In genomic region chr11:65051389-65051858, GRCh38 we compare ENCODE assay signal across 19 cellular contexts. TPM values are rescaled to one million over a fixed set of nuclear protein-coding genes. Genes with fewer than 3 reads are reported as not detected.
DNase-seq lines count a peak whose midpoint lies in the region; ATAC-seq, FAIRE-seq and TF ChIP-seq lines count a peak whose summit lies in the region.
"Had no signal": no experiment of that assay in that cellular context is flagged by ENCODE, and none has a peak within 500 bp of the region (broad histone marks: within the 10 kb centered on the region; RNA-seq: fewer than 3 reads in every experiment).

No MANE protein-coding gene starts in this region.

- peak; percentile 24 for DNase-seq in activated CD4-positive, alpha-beta memory T cell treated with anti-CD3 and anti-CD28 coated beads for 36 hours
- DNase-seq in activated CD4-positive, alpha-beta memory T cell treated with anti-CD3 and anti-CD28 coated beads, Interleukin-2, amount 10 ng/mL, durations not matched to agents 7 days and 5 days = no peak
- DNase-seq in GM12865 (ENCODE audit: low read depth) = peak; percentile 59
- no peak for DNase-seq in MM.1S
- DNase-seq in K562 (ENCODE audit: extremely low read depth in 1 of 4, low spot score in 3 of 4) = no peak
- DNase-seq in SK-N-SH = no peak
- no peak for DNase-seq in HUDEP-2 (lab: John Stamatoyannopoulos, UW; ENCODE audit: unreplicated experiment in 76 of 76)
- DNase-seq: ACHN; CD4-positive, CD25-positive, alpha-beta regulatory T cell; HFFc6 had no signal

- H3K27ac Mint-ChIP-seq in activated CD4-positive, alpha-beta memory T cell treated with anti-CD3 and anti-CD28 coated beads for 36 hours = no peak overlapping the region
- H3K27ac Mint-ChIP-seq in activated CD4-positive, alpha-beta memory T cell treated with anti-CD3 and anti-CD28 coated beads, Interleukin-2, amount 10 ng/mL, durations not matched to agents 7 days and 5 days = no peak overlapping the region
- H3K27ac Mint-ChIP-seq: CD4-positive, CD25-positive, alpha-beta regulatory T cell; HFFc6 had no signal

- H3K9me3 Mint-ChIP-seq in activated CD4-positive, alpha-beta memory T cell treated with anti-CD3 and anti-CD28 coated beads for 36 hours = no peaks in the 10 kb centered on the region
- H3K9me3 Mint-ChIP-seq in activated CD4-positive, alpha-beta memory T cell treated with anti-CD3 and anti-CD28 coated beads, Interleukin-2, amount 10 ng/mL, durations not matched to agents 7 days and 5 days = no peaks in the 10 kb centered on the region
- H3K9me3 Mint-ChIP-seq: CD4-positive, CD25-positive, alpha-beta regulatory T cell; HFFc6 had no signal

- TF ChIP-seq EP300 in K562 (IDR thresholded peaks at IDR 0.05; ENCODE audit: low read length) (no peak), SK-N-SH (IDR thresholded peaks at IDR 0.05; ENCODE audit: borderline replicate concordance in 1 of 2, low read depth in 1 of 2, low read length in 1 of 2) (no peak)

- in situ Hi-C loops in K562 (cut with MboI) = no loop called here

- H3K4me2 ChIP-seq in MM.1S (ENCODE audit: low read depth, low read length) (peak overlapping the region; percentile 41; the same call in 1 of the 2 replicates), K562 (ENCODE audit: insufficient read depth, low read length) (no peak overlapping the region), SK-N-SH (no peak overlapping the region)
- H3K4me2 ChIP-seq: BLaER1 treated with 17β-estradiol and CSF1 and Interleukin-3, amounts not matched to agents 10 nM and 100 nM had no signal

- no peak; the same call in 2 of the 3 replicates for ATAC-seq in K562
- no peak for ATAC-seq in GM18861 (IDR thresholded peaks at IDR 0.05; ENCODE audit: unreplicated experiment)

- TF ChIP-seq RAD21 in K562 (CRISPR knock-in tag; conservative IDR thresholded peaks at IDR 0.05 in 1 of 2, IDR thresholded peaks at IDR 0.05 in 1 of 2) = no peak
- no peak for TF ChIP-seq RAD21 in SK-N-SH (IDR thresholded peaks at IDR 0.05; ENCODE audit: low read length)

- H3K9ac ChIP-seq in MM.1S (ENCODE audit: low read length) = no peak overlapping the region
- H3K9ac ChIP-seq in K562 (ENCODE audit: insufficient read depth in 1 of 2, low read depth in 2 of 2, low read length in 2 of 2) = no peak overlapping the region
- H3K9ac ChIP-seq in SK-N-SH = no peak overlapping the region
- H3K9ac ChIP-seq: BLaER1 treated with 17β-estradiol and CSF1 and Interleukin-3, amounts not matched to agents 10 nM and 100 nM had no signal

- FAIRE-seq in K562 (lab: Jason Lieb, UNC) = peak; percentile 58
- FAIRE-seq: GM12892, GM19239, H1, HTR-8/SVneo had no signal

- H3K4me3 ChIP-seq in GM12865 (ENCODE audit: low read depth, low read length) (no peak overlapping the region), MM.1S (ENCODE audit: low read length) (no peak overlapping the region), K562 (no peak overlapping the region), SK-N-SH (ENCODE audit: low read depth in 2 of 2, low read length in 1 of 2) (no peak overlapping the region)
- H3K4me3 ChIP-seq: BLaER1 treated with 17β-estradiol and CSF1 and Interleukin-3, amounts not matched to agents 10 nM and 100 nM; HAP-1 had no signal

- H3K4me3 Mint-ChIP-seq in activated CD4-positive, alpha-beta memory T cell treated with anti-CD3 and anti-CD28 coated beads for 36 hours = no peak overlapping the region
- no peak overlapping the region for H3K4me3 Mint-ChIP-seq in activated CD4-positive, alpha-beta memory T cell treated with anti-CD3 and anti-CD28 coated beads, Interleukin-2, amount 10 ng/mL, durations not matched to agents 7 days and 5 days
- H3K4me3 Mint-ChIP-seq: CD4-positive, CD25-positive, alpha-beta regulatory T cell; HFFc6 had no signal

- no peaks in the 10 kb centered on the region for H3K9me1 ChIP-seq in K562 (ENCODE audit: control insufficient read depth, insufficient read depth, low read length)

- no peaks in the 10 kb centered on the region for H3K36me3 Mint-ChIP-seq in activated CD4-positive, alpha-beta memory T cell treated with anti-CD3 and anti-CD28 coated beads for 36 hours
- H3K36me3 Mint-ChIP-seq in activated CD4-positive, alpha-beta memory T cell treated with anti-CD3 and anti-CD28 coated beads, Interleukin-2, amount 10 ng/mL, durations not matched to agents 7 days and 5 days (ENCODE audit: low read depth) = peaks cover 4% of the 10 kb centered on the region
- H3K36me3 Mint-ChIP-seq: CD4-positive, CD25-positive, alpha-beta regulatory T cell had no signal

- H3K79me2 ChIP-seq in MM.1S (ENCODE audit: low read length) (no peaks in the 10 kb centered on the region), K562 (ENCODE audit: control insufficient read depth, insufficient read depth, low read length) (no peaks in the 10 kb centered on the region), SK-N-SH (ENCODE audit: insufficient read depth) (no peaks in the 10 kb centered on the region)

- no peaks in the 10 kb centered on the region for H4K20me1 ChIP-seq in MM.1S (ENCODE audit: insufficient read depth, low read length)
- H4K20me1 ChIP-seq in K562 (replicated peaks; ENCODE audit: control insufficient read depth, insufficient read depth, low read length) = no peaks in the 10 kb centered on the region
- no peaks in the 10 kb centered on the region for H4K20me1 ChIP-seq in SK-N-SH (ENCODE audit: insufficient read depth)

- H2AFZ ChIP-seq in MM.1S (ENCODE audit: low read length) (no peak overlapping the region), K562 (ENCODE audit: low read depth, low read length) (peak overlapping the region; percentile 42; the same call in 1 of the 2 replicates), SK-N-SH (ENCODE audit: low read depth) (no peak overlapping the region)

- TF ChIP-seq CTCF in GM12865 (IDR thresholded peaks at IDR 0.05; ENCODE audit: insufficient read depth, low read depth, low read length, missing control alignments) = no peak
- no peak for TF ChIP-seq CTCF in MM.1S (IDR thresholded peaks at IDR 0.05; ENCODE audit: low read length)
- TF ChIP-seq CTCF in K562 (IDR thresholded peaks at IDR 0.05 in 2 of 3, conservative IDR thresholded peaks at IDR 0.05 in 1 of 3; ENCODE audit: insufficient read depth in 2 of 3, low read depth in 1 of 3, low read length in 3 of 3) = no peak
- no peak for TF ChIP-seq CTCF in SK-N-SH (IDR thresholded peaks at IDR 0.05)

- no peaks in the 10 kb centered on the region for H3K27me3 Mint-ChIP-seq in activated CD4-positive, alpha-beta memory T cell treated with anti-CD3 and anti-CD28 coated beads for 36 hours
- H3K27me3 Mint-ChIP-seq in activated CD4-positive, alpha-beta memory T cell treated with anti-CD3 and anti-CD28 coated beads, Interleukin-2, amount 10 ng/mL, durations not matched to agents 7 days and 5 days = no peaks in the 10 kb centered on the region

- 33% methylated on average over 9 of the region's 9 CpGs for WGBS in K562 (ENCODE audit: insufficient coverage, low coverage, missing lambda C conversion rate)
- 86% methylated on average over 9 of the region's 9 CpGs for WGBS in SK-N-SH (ENCODE audit: low lambda C conversion rate)

- intact Hi-C loops in activated CD4-positive, alpha-beta memory T cell treated with anti-CD3 and anti-CD28 coated beads for 36 hours (cut with micrococcal nuclease) = no loop called here
- intact Hi-C loops in K562 (cut with micrococcal nuclease) = no loop called here

- H3K4me1 ChIP-seq in MM.1S (ENCODE audit: low read length) = peaks cover 22% of the 10 kb centered on the region
- peaks cover 0 to 28% of the 10 kb centered on the region in 2 experiments; a peak in 2 of 5 replicates for H3K4me1 ChIP-seq in K562 (replicated peaks in 1 of 2; ENCODE audit: control insufficient read depth in 2 of 2, insufficient read depth in 2 of 2, low read length in 2 of 2)
- H3K4me1 ChIP-seq in SK-N-SH (ENCODE audit: control insufficient read depth in 1 of 2, insufficient read depth in 2 of 2, low read depth in 1 of 2, low read length in 1 of 2) = no peaks in the 10 kb centered on the region
- H3K4me1 ChIP-seq: HAP-1 had no signal

- H3K9me2 ChIP-seq in MM.1S (replicated peaks; ENCODE audit: insufficient read depth, low read length) (no peaks in the 10 kb centered on the region), SK-N-SH (no peaks in the 10 kb centered on the region)

- H3K4me1 Mint-ChIP-seq in activated CD4-positive, alpha-beta memory T cell treated with anti-CD3 and anti-CD28 coated beads for 36 hours (ENCODE audit: low read depth) = peaks cover 26% of the 10 kb centered on the region
- peaks cover 35% of the 10 kb centered on the region for H3K4me1 Mint-ChIP-seq in activated CD4-positive, alpha-beta memory T cell treated with anti-CD3 and anti-CD28 coated beads, Interleukin-2, amount 10 ng/mL, durations not matched to agents 7 days and 5 days

- POLR2A ChIA-PET in activated CD4-positive, alpha-beta memory T cell treated with anti-CD3 and anti-CD28 coated beads for 36 hours (lab: Charles Lee) = no interaction called here
- POLR2A ChIA-PET in activated CD4-positive, alpha-beta memory T cell treated with anti-CD3 and anti-CD28 coated beads, Interleukin-2, amount 10 ng/mL, durations not matched to agents 7 days and 5 days (lab: Charles Lee) = no interaction called here
- POLR2A ChIA-PET in K562 (lab: Yijun Ruan, JAX) = interaction anchor here (0.9 kb wide), 1 partner anchor 18 kb away, joined by 3 read pairs; no protein-coding TSS in a partner anchor
- POLR2A ChIA-PET in SK-N-SH (lab: Yijun Ruan, JAX) = no interaction called here

- no peaks in the 10 kb centered on the region for H3K27me3 ChIP-seq in MM.1S (replicated peaks; ENCODE audit: insufficient read depth, low read length)
- no peaks in the 10 kb centered on the region; a peak in 2 of 5 replicates for H3K27me3 ChIP-seq in K562 (ENCODE audit: control insufficient read depth in 2 of 2, insufficient read depth in 2 of 2, low read length in 2 of 2)
- no peaks in the 10 kb centered on the region for H3K27me3 ChIP-seq in SK-N-SH (ENCODE audit: insufficient read depth)

- H3K36me3 ChIP-seq in MM.1S (replicated peaks; ENCODE audit: insufficient read depth, low read length) (no peaks in the 10 kb centered on the region), K562 (ENCODE audit: control insufficient read depth, insufficient read depth, low read length) (no peaks in the 10 kb centered on the region), SK-N-SH (replicated peaks in 1 of 2; ENCODE audit: control insufficient read depth in 1 of 2, insufficient read depth in 2 of 2, low read length in 1 of 2) (no peaks in the 10 kb centered on the region)
- H3K36me3 ChIP-seq: HAP-1 had no signal

- H3K9me3 ChIP-seq in MM.1S (replicated peaks; ENCODE audit: insufficient read depth, low read length) = no peaks in the 10 kb centered on the region
- no peaks in the 10 kb centered on the region for H3K9me3 ChIP-seq in K562 (replicated peaks; ENCODE audit: control insufficient read depth, insufficient read depth, low read depth, low read length)
- no peaks in the 10 kb centered on the region for H3K9me3 ChIP-seq in SK-N-SH
- H3K9me3 ChIP-seq: BLaER1 treated with 17β-estradiol and CSF1 and Interleukin-3, amounts not matched to agents 10 nM and 100 nM; HAP-1 had no signal

- TF ChIP-seq POLR2A in K562 (conservative IDR thresholded peaks at IDR 0.05) = 0 out of 2 replicates have a peak, but pooled peaks have one; percentile 20

- CTCF ChIA-PET in activated CD4-positive, alpha-beta memory T cell treated with anti-CD3 and anti-CD28 coated beads for 36 hours (lab: Charles Lee) = interaction anchor here (0.7 kb wide), 1 partner anchor 59 kb away, joined by 3 read pairs; no protein-coding TSS in a partner anchor
- CTCF ChIA-PET in activated CD4-positive, alpha-beta memory T cell treated with anti-CD3 and anti-CD28 coated beads, Interleukin-2, amount 10 ng/mL, durations not matched to agents 7 days and 5 days (lab: Charles Lee) = no interaction called here
- CTCF ChIA-PET in K562 (lab: Yijun Ruan, JAX; ENCODE audit: low intra/inter-chr PET ratio) (no interaction called here), SK-N-SH (lab: Yijun Ruan, JAX) (interaction anchor here (1.6 kb wide), 1 partner anchor 37 kb away, joined by 4 read pairs; the partner anchor contains the start of gene ARL2)

- H3F3A ChIP-seq in MM.1S (ENCODE audit: insufficient read depth, low read length) (peaks cover 13% of the 10 kb centered on the region), SK-N-SH (replicated peaks; ENCODE audit: insufficient read depth) (peaks cover 3% of the 10 kb centered on the region)

- H3K27ac ChIP-seq in MM.1S (ENCODE audit: low read length) (peak overlapping the region; percentile 22; the same call in 1 of the 2 replicates), K562 (ENCODE audit: extremely low read depth, low read depth, low read length) (no peak overlapping the region), SK-N-SH (ENCODE audit: low read depth in 2 of 2, low read length in 1 of 2) (no peak overlapping the region)
- H3K27ac ChIP-seq: BLaER1 treated with 17β-estradiol and CSF1 and Interleukin-3, amounts not matched to agents 10 nM and 100 nM had no signal

- BruUV-seq in K562 (replicated peaks; lab: Mats Ljungman, UMichigan) = no TSS peak

RNA-seq across cellular contexts. Expression of gene NAALADL1, which starts 6.9 kb away (rescaled TPM):
- total RNA-seq in activated CD4-positive, alpha-beta memory T cell treated with anti-CD3 and anti-CD28 coated beads for 36 hours = 10 to 100 TPM; 13.8 to 15.2 TPM
- total RNA-seq in activated CD4-positive, alpha-beta memory T cell treated with anti-CD3 and anti-CD28 coated beads, Interleukin-2, amount 10 ng/mL, durations not matched to agents 7 days and 5 days = 10 to 100 TPM; 13.6 to 16.8 TPM
- total RNA-seq in K562 (2011; cell fraction: chromatin; rRNA removed; ENCODE audit: low replicate concordance) = 0.53 and 3.3 TPM in 2 replicates
- 0.53 and 1.8 TPM in 2 replicates for total RNA-seq in K562 (2011; cell fraction: nucleolus; rRNA removed)
- total RNA-seq in K562 (2011; cell fraction: nucleoplasm; rRNA removed) = 0.73 TPM in 1 of 2 replicates, not detected in the other
- total RNA-seq in K562 (2014; rRNA removed) = 0.16 TPM in 1 of 2 replicates, not detected in the other
- total RNA-seq in K562 (2014; rRNA removed; fragmentation: Illumina TruSeq; extraction: Trizol) = not detected in 2 replicates
- total RNA-seq in K562 (2015; rRNA removed; fragmentation: Illumina TruSeq; extraction: Trizol) = 0.07 TPM in 1 of 2 replicates, not detected in the other
- total RNA-seq in K562 (2021) = 0.22 and 0.38 TPM in 2 replicates
- 0.06 and 0.16 TPM in 2 replicates for polyA plus RNA-seq in K562 (2011; rRNA removed)
- 0.19 and 0.24 TPM in 2 replicates for polyA plus RNA-seq in K562 (2011; cell fraction: cytosol; rRNA removed)
- 1.5 and 2.6 TPM in 2 replicates for polyA plus RNA-seq in K562 (2011; cell fraction: nucleus; rRNA removed)
- 0.40 and 1.3 TPM in 2 replicates for polyA plus RNA-seq in K562 (2012)
- 0.27 and 0.29 TPM in 2 replicates for polyA plus RNA-seq in K562 (2014; fragmentation: Illumina TruSeq; extraction: Trizol)
- polyA plus RNA-seq in K562 (2014; fragmentation: Nextera tagmentation; extraction: Ambion mirVana) = not detected
- polyA plus RNA-seq in K562 (2014; rRNA removed) = 0.07 and 0.72 TPM in 2 replicates
- polyA minus RNA-seq in K562 (2011; rRNA and poly(A)+ RNA removed) = 0.06 TPM in 1 of 2 replicates, not detected in the other
- not detected in 2 replicates for polyA minus RNA-seq in K562 (2011; cell fraction: cytosol; rRNA and poly(A)+ RNA removed)
- polyA minus RNA-seq in K562 (2011; cell fraction: nucleus; rRNA and poly(A)+ RNA removed) = 0.27 TPM in 1 of 2 replicates, not detected in the other
- polyA plus RNA-seq in SK-N-SH (2012; rRNA removed) = not detected in 2 replicates
- not detected in 2 replicates for polyA plus RNA-seq in SK-N-SH (2012; cell fraction: cytosol; rRNA removed)
- polyA plus RNA-seq in SK-N-SH (2012; cell fraction: nucleus; rRNA removed) = 0.02 and 0.04 TPM in 2 replicates
- total RNA-seq: A172, G401, HFFc6 had no signal

RNA-seq across cellular contexts. Expression of gene SAC3D1, which starts 10.4 kb away (rescaled TPM):
- 10 to 100 TPM; 14.2 to 14.7 TPM for total RNA-seq in activated CD4-positive, alpha-beta memory T cell treated with anti-CD3 and anti-CD28 coated beads for 36 hours
- total RNA-seq in activated CD4-positive, alpha-beta memory T cell treated with anti-CD3 and anti-CD28 coated beads, Interleukin-2, amount 10 ng/mL, durations not matched to agents 7 days and 5 days = 10 to 100 TPM; 24.2 to 24.8 TPM
- total RNA-seq in K562 (2011; cell fraction: chromatin; rRNA removed; ENCODE audit: low replicate concordance) = 3.9 and 9.1 TPM in 2 replicates
- total RNA-seq in K562 (2011; cell fraction: nucleolus; rRNA removed) = 11.5 and 16.6 TPM in 2 replicates
- 7.3 and 7.9 TPM in 2 replicates for total RNA-seq in K562 (2011; cell fraction: nucleoplasm; rRNA removed)
- total RNA-seq in K562 (2014; rRNA removed) (21.2 and 27.0 TPM in 2 replicates), K562 (2014; rRNA removed; fragmentation: Illumina TruSeq; extraction: Trizol) (2.4 and 5.1 TPM in 2 replicates), K562 (2015; rRNA removed; fragmentation: Illumina TruSeq; extraction: Trizol) (14.8 and 17.0 TPM in 2 replicates), K562 (2021) (35.2 and 35.7 TPM in 2 replicates)
- polyA plus RNA-seq in K562 (2011; rRNA removed) (5.8 and 7.6 TPM in 2 replicates), K562 (2014; fragmentation: Illumina TruSeq; extraction: Trizol) (4.0 and 9.0 TPM in 2 replicates), K562 (2014; fragmentation: Nextera tagmentation; extraction: Ambion mirVana) (under 1 TPM; 0.20 to 0.80 TPM), K562 (2014; rRNA removed) (23.8 and 25.4 TPM in 2 replicates), SK-N-SH (2012; rRNA removed) (13.1 and 22.5 TPM in 2 replicates)
- polyA plus RNA-seq in K562 (2011; cell fraction: cytosol; rRNA removed) = 13.3 and 46.2 TPM in 2 replicates
- polyA plus RNA-seq in K562 (2011; cell fraction: nucleus; rRNA removed) = 9.3 and 12.1 TPM in 2 replicates
- polyA plus RNA-seq in K562 (2012) = 19.9 and 22.1 TPM in 2 replicates
- polyA minus RNA-seq in K562 (2011; rRNA and poly(A)+ RNA removed) = 5.2 TPM in 2 replicates
- 11.6 and 16.2 TPM in 2 replicates for polyA minus RNA-seq in K562 (2011; cell fraction: cytosol; rRNA and poly(A)+ RNA removed)
- polyA minus RNA-seq in K562 (2011; cell fraction: nucleus; rRNA and poly(A)+ RNA removed) = 2.8 and 4.6 TPM in 2 replicates
- 12.8 and 17.6 TPM in 2 replicates for polyA plus RNA-seq in SK-N-SH (2012; cell fraction: cytosol; rRNA removed)
- 14.0 and 30.2 TPM in 2 replicates for polyA plus RNA-seq in SK-N-SH (2012; cell fraction: nucleus; rRNA removed)

RNA-seq across cellular contexts. Expression of gene SNX15, which starts 24.2 kb away (rescaled TPM):
- total RNA-seq in activated CD4-positive, alpha-beta memory T cell treated with anti-CD3 and anti-CD28 coated beads for 36 hours = 10 to 100 TPM; 15.4 to 15.9 TPM
- 10 to 100 TPM; 24.3 to 24.6 TPM for total RNA-seq in activated CD4-positive, alpha-beta memory T cell treated with anti-CD3 and anti-CD28 coated beads, Interleukin-2, amount 10 ng/mL, durations not matched to agents 7 days and 5 days
- total RNA-seq in K562 (2011; cell fraction: chromatin; rRNA removed; ENCODE audit: low replicate concordance) = 4.7 and 12.8 TPM in 2 replicates
- total RNA-seq in K562 (2011; cell fraction: nucleolus; rRNA removed) = 7.2 and 8.0 TPM in 2 replicates
- 6.2 and 10.2 TPM in 2 replicates for total RNA-seq in K562 (2011; cell fraction: nucleoplasm; rRNA removed)
- 18.3 and 33.3 TPM in 2 replicates for total RNA-seq in K562 (2014; rRNA removed)
- total RNA-seq in K562 (2014; rRNA removed; fragmentation: Illumina TruSeq; extraction: Trizol) = 6.9 and 8.3 TPM in 2 replicates
- total RNA-seq in K562 (2015; rRNA removed; fragmentation: Illumina TruSeq; extraction: Trizol) = 14.9 and 15.2 TPM in 2 replicates
- total RNA-seq in K562 (2021) = 21.3 and 27.8 TPM in 2 replicates
- polyA plus RNA-seq in K562 (2011; rRNA removed) = 4.5 and 13.3 TPM in 2 replicates
- 14.2 and 17.5 TPM in 2 replicates for polyA plus RNA-seq in K562 (2011; cell fraction: cytosol; rRNA removed)
- polyA plus RNA-seq in K562 (2011; cell fraction: nucleus; rRNA removed) = 8.0 and 14.9 TPM in 2 replicates
- polyA plus RNA-seq in K562 (2012) = 20.3 and 31.1 TPM in 2 replicates
- polyA plus RNA-seq in K562 (2014; fragmentation: Illumina TruSeq; extraction: Trizol) = 20.1 and 24.7 TPM in 2 replicates
- polyA plus RNA-seq in K562 (2014; fragmentation: Nextera tagmentation; extraction: Ambion mirVana) = 1 to 10 TPM; 1.8 to 2.8 TPM
- polyA plus RNA-seq in K562 (2014; rRNA removed) = 18.2 and 19.5 TPM in 2 replicates
- 1.9 and 3.4 TPM in 2 replicates for polyA minus RNA-seq in K562 (2011; rRNA and poly(A)+ RNA removed)
- 12.6 and 14.8 TPM in 2 replicates for polyA minus RNA-seq in K562 (2011; cell fraction: cytosol; rRNA and poly(A)+ RNA removed)
- 2.3 and 4.2 TPM in 2 replicates for polyA minus RNA-seq in K562 (2011; cell fraction: nucleus; rRNA and poly(A)+ RNA removed)
- polyA plus RNA-seq in SK-N-SH (2012; rRNA removed) = 9.0 and 17.2 TPM in 2 replicates
- polyA plus RNA-seq in SK-N-SH (2012; cell fraction: cytosol; rRNA removed) = 9.4 and 11.4 TPM in 2 replicates
- polyA plus RNA-seq in SK-N-SH (2012; cell fraction: nucleus; rRNA removed) = 13.5 and 15.0 TPM in 2 replicates

RNA-seq across cellular contexts. Expression of gene CDCA5, which starts 32.4 kb away (rescaled TPM):
- total RNA-seq in activated CD4-positive, alpha-beta memory T cell treated with anti-CD3 and anti-CD28 coated beads for 36 hours = 100 to 1,000 TPM; 111 to 112 TPM
- total RNA-seq in activated CD4-positive, alpha-beta memory T cell treated with anti-CD3 and anti-CD28 coated beads, Interleukin-2, amount 10 ng/mL, durations not matched to agents 7 days and 5 days = 100 to 1,000 TPM in 1 of 2 experiments, 10 to 100 TPM in 1; 98.2 to 104 TPM
- 44.4 and 82.3 TPM in 2 replicates for total RNA-seq in K562 (2011; cell fraction: chromatin; rRNA removed; ENCODE audit: low replicate concordance)
- 55.5 and 58.2 TPM in 2 replicates for total RNA-seq in K562 (2011; cell fraction: nucleolus; rRNA removed)
- total RNA-seq in K562 (2011; cell fraction: nucleoplasm; rRNA removed) = 49.6 and 60.0 TPM in 2 replicates
- total RNA-seq in K562 (2014; rRNA removed) = 64.6 and 70.3 TPM in 2 replicates
- total RNA-seq in K562 (2014; rRNA removed; fragmentation: Illumina TruSeq; extraction: Trizol) = 48.2 and 50.0 TPM in 2 replicates
- total RNA-seq in K562 (2015; rRNA removed; fragmentation: Illumina TruSeq; extraction: Trizol) = 66.1 and 68.2 TPM in 2 replicates
- total RNA-seq in K562 (2021) = 89.9 and 94.3 TPM in 2 replicates
- polyA plus RNA-seq in K562 (2011; rRNA removed) = 50.5 and 51.8 TPM in 2 replicates
- 51.8 and 53.4 TPM in 2 replicates for polyA plus RNA-seq in K562 (2011; cell fraction: cytosol; rRNA removed)
- 63.3 and 73.2 TPM in 2 replicates for polyA plus RNA-seq in K562 (2011; cell fraction: nucleus; rRNA removed)
- polyA plus RNA-seq in K562 (2012) = 60.2 and 62.5 TPM in 2 replicates
- polyA plus RNA-seq in K562 (2014; fragmentation: Illumina TruSeq; extraction: Trizol) = 83.2 and 85.1 TPM in 2 replicates
- polyA plus RNA-seq in K562 (2014; fragmentation: Nextera tagmentation; extraction: Ambion mirVana) = 10 to 100 TPM; 18.9 to 25.5 TPM
- 85.2 and 86.6 TPM in 2 replicates for polyA plus RNA-seq in K562 (2014; rRNA removed)
- polyA minus RNA-seq in K562 (2011; rRNA and poly(A)+ RNA removed) = 30.9 and 32.5 TPM in 2 replicates
- 23.9 and 30.4 TPM in 2 replicates for polyA minus RNA-seq in K562 (2011; cell fraction: cytosol; rRNA and poly(A)+ RNA removed)
- polyA minus RNA-seq in K562 (2011; cell fraction: nucleus; rRNA and poly(A)+ RNA removed) = 20.5 and 31.7 TPM in 2 replicates
- 13.1 and 16.3 TPM in 2 replicates for polyA plus RNA-seq in SK-N-SH (2012; rRNA removed)
- 11.4 and 12.7 TPM in 2 replicates for polyA plus RNA-seq in SK-N-SH (2012; cell fraction: cytosol; rRNA removed)
- polyA plus RNA-seq in SK-N-SH (2012; cell fraction: nucleus; rRNA removed) = 19.1 and 21.6 TPM in 2 replicates

RNA-seq across cellular contexts. Expression of gene ZFPL1, which starts 32.6 kb away (rescaled TPM):
- 10 to 100 TPM; 28.3 to 31.3 TPM for total RNA-seq in activated CD4-positive, alpha-beta memory T cell treated with anti-CD3 and anti-CD28 coated beads for 36 hours
- 10 to 100 TPM; 30.1 to 31.6 TPM for total RNA-seq in activated CD4-positive, alpha-beta memory T cell treated with anti-CD3 and anti-CD28 coated beads, Interleukin-2, amount 10 ng/mL, durations not matched to agents 7 days and 5 days
- total RNA-seq in K562 (2011; cell fraction: chromatin; rRNA removed; ENCODE audit: low replicate concordance) = 54.4 and 89.3 TPM in 2 replicates
- total RNA-seq in K562 (2011; cell fraction: nucleolus; rRNA removed) = 56.7 and 57.8 TPM in 2 replicates
- 63.4 and 76.1 TPM in 2 replicates for total RNA-seq in K562 (2011; cell fraction: nucleoplasm; rRNA removed)
- total RNA-seq in K562 (2014; rRNA removed) = 37.3 and 46.0 TPM in 2 replicates
- 7.0 and 10.0 TPM in 2 replicates for total RNA-seq in K562 (2014; rRNA removed; fragmentation: Illumina TruSeq; extraction: Trizol)
- 21.1 and 22.7 TPM in 2 replicates for total RNA-seq in K562 (2015; rRNA removed; fragmentation: Illumina TruSeq; extraction: Trizol)
- 33.4 and 37.5 TPM in 2 replicates for total RNA-seq in K562 (2021)
- 16.5 and 38.6 TPM in 2 replicates for polyA plus RNA-seq in K562 (2011; rRNA removed)
- polyA plus RNA-seq in K562 (2011; cell fraction: cytosol; rRNA removed) = 52.7 and 57.8 TPM in 2 replicates
- polyA plus RNA-seq in K562 (2011; cell fraction: nucleus; rRNA removed) = 91.6 and 108 TPM in 2 replicates
- 45.3 and 52.6 TPM in 2 replicates for polyA plus RNA-seq in K562 (2012)
- 35.4 and 47.8 TPM in 2 replicates for polyA plus RNA-seq in K562 (2014; fragmentation: Illumina TruSeq; extraction: Trizol)
- polyA plus RNA-seq in K562 (2014; fragmentation: Nextera tagmentation; extraction: Ambion mirVana) = 1 to 10 TPM; 3.7 to 7.1 TPM
- polyA plus RNA-seq in K562 (2014; rRNA removed) = 29.7 and 32.3 TPM in 2 replicates
- polyA minus RNA-seq in K562 (2011; rRNA and poly(A)+ RNA removed) = 18.2 and 25.1 TPM in 2 replicates
- 19.7 and 26.0 TPM in 2 replicates for polyA minus RNA-seq in K562 (2011; cell fraction: cytosol; rRNA and poly(A)+ RNA removed)
- polyA minus RNA-seq in K562 (2011; cell fraction: nucleus; rRNA and poly(A)+ RNA removed) = 30.7 and 53.2 TPM in 2 replicates
- polyA plus RNA-seq in SK-N-SH (2012; rRNA removed) = 55.7 and 75.9 TPM in 2 replicates
- polyA plus RNA-seq in SK-N-SH (2012; cell fraction: cytosol; rRNA removed) = 29.4 and 37.0 TPM in 2 replicates
- polyA plus RNA-seq in SK-N-SH (2012; cell fraction: nucleus; rRNA removed) = 101 and 124 TPM in 2 replicates

Comparison
In these comparisons a context has a peak if more than half of its experiments do, and no peak if none do; other contexts are left out.
1. DNase-seq: peak in activated CD4-positive, alpha-beta memory T cell treated with anti-CD3 and anti-CD28 coated beads for 36 hours (single experiment) and GM12865 (single experiment); none in activated CD4-positive, alpha-beta memory T cell treated with anti-CD3 and anti-CD28 coated beads, Interleukin-2, amount 10 ng/mL, durations not matched to agents 7 days and 5 days (single experiment), MM.1S (single experiment), K562 (0 of 4), SK-N-SH (single experiment) and HUDEP-2 (0 of 76).
2. CTCF ChIA-PET loops: an anchor here in activated CD4-positive, alpha-beta memory T cell treated with anti-CD3 and anti-CD28 coated beads for 36 hours (0.7 kb wide) and SK-N-SH (1.6 kb wide); none called in activated CD4-positive, alpha-beta memory T cell treated with anti-CD3 and anti-CD28 coated beads, Interleukin-2, amount 10 ng/mL, durations not matched to agents 7 days and 5 days and K562.